26 cellular contexts compared by ENCODE assay signal in genomic region chr22:43370045-43370444, GRCh38. TPM values are rescaled to one million over a fixed set of nuclear protein-coding genes. Genes with fewer than 3 reads are reported as not detected.
DNase-seq lines count a peak whose midpoint lies in the region; ATAC-seq and TF ChIP-seq lines count a peak whose summit lies in the region.
"Had no signal": no experiment of that assay in that cellular context is flagged by ENCODE, and none has a peak within 500 bp of the region (broad histone marks: within the 10 kb centered on the region; RNA-seq: fewer than 3 reads in every experiment).

No MANE protein-coding gene starts in this region.

- CTCF ChIA-PET in activated CD4-positive, alpha-beta T cell treated with anti-CD3 and anti-CD28 coated beads for 36 hours (lab: Charles Lee) = interaction anchor here (0.8 kb wide), 1 partner anchor 24 kb away, joined by 4 read pairs; no protein-coding TSS in a partner anchor

- no peak overlapping the region for H2BK15ac ChIP-seq in H9 (ENCODE audit: low read depth, low read length)

- no peaks in the 10 kb centered on the region for H4K20me1 ChIP-seq in H9 (ENCODE audit: control insufficient read depth, insufficient read depth, insufficient read length)
- H4K20me1 ChIP-seq: BLaER1 treated with 17β-estradiol and CSF1 and Interleukin-3, amounts not matched to agents 10 nM and 100 nM had no signal

- H3K4ac ChIP-seq in H9 (ENCODE audit: low read depth, low read length) = no peak overlapping the region

- H2AK5ac ChIP-seq in H9 (ENCODE audit: insufficient read length, low read length) = no peak overlapping the region

- H3K14ac ChIP-seq in H9 (ENCODE audit: insufficient read depth, low read length) = no peak overlapping the region

- peak; percentile 87 for DNase-seq in H9
- DNase-seq in endodermal cell = peak; percentile 83
- peak; percentile 54 for DNase-seq in iPS-NIHi7 (ENCODE audit: extremely low spot score)
- DNase-seq in ovary = peak in 3 of 5 donors; percentile 28 to 65 (median 53)
- DNase-seq in activated CD4-positive, alpha-beta T cell treated with anti-CD3 and anti-CD28 coated beads for 36 hours = no peak
- no peak for DNase-seq in T-helper 2 cell treated with Interferon-gamma antibody and Interleukin-4, amounts not matched to agents 5 μg/mL and 100 μg/mL, for 36 hours (ENCODE audit: low spot score)
- no peak for DNase-seq in WERI-Rb-1
- DNase-seq: AML-193; CD4-positive, alpha-beta T cell; DMS79; EL; GDM1; HFFc6; IMR-90; KG1; MM.1S; NCI-H2029; NCI-H526 treated with DMSO at 0.1 percent for 48 hours; Right ventricle myocardium superior; RPMI8226 had no signal

- TF ChIP-seq POLR2A in ovary (IDR thresholded peaks at IDR 0.05) = no peak

- no peak overlapping the region for H2BK120ac ChIP-seq in H9 (ENCODE audit: low read depth, low read length, poor library complexity, severe bottlenecking)

- TF ChIP-seq CTCF in H9 (conservative IDR thresholded peaks at IDR 0.05) (no peak), endodermal cell (conservative IDR thresholded peaks at IDR 0.05) (no peak), ovary (IDR thresholded peaks at IDR 0.05) (no peak), WERI-Rb-1 (IDR thresholded peaks at IDR 0.05; ENCODE audit: low read depth, low read length) (no peak)

- no peaks in the 10 kb centered on the region for H3K36me3 Mint-ChIP-seq in H9 (ENCODE audit: insufficient read depth in 1 of 3, low read depth in 3 of 3)
- H3K36me3 Mint-ChIP-seq in endodermal cell (ENCODE audit: low read depth) = no peaks in the 10 kb centered on the region
- no peaks in the 10 kb centered on the region for H3K36me3 Mint-ChIP-seq in activated CD4-positive, alpha-beta T cell treated with anti-CD3 and anti-CD28 coated beads for 36 hours (ENCODE audit: low read depth)
- no peaks in the 10 kb centered on the region for H3K36me3 Mint-ChIP-seq in T-helper 2 cell treated with Interferon-gamma antibody and Interleukin-4, amounts not matched to agents 5 μg/mL and 100 μg/mL, for 36 hours (ENCODE audit: low read depth)

- no peaks in the 10 kb centered on the region; the same call in 1 of the 2 replicates for H3K4me1 ChIP-seq in H9 (ENCODE audit: insufficient read depth, low read length)
- no peaks in the 10 kb centered on the region for H3K4me1 ChIP-seq in endodermal cell (ENCODE audit: control insufficient read depth, insufficient read depth, low read length)
- H3K4me1 ChIP-seq in ovary (ENCODE audit: insufficient read depth) = peaks cover 23% of the 10 kb centered on the region
- H3K4me1 ChIP-seq: A549, HAP-1, SJSA1 had no signal

- H3K4me3 ChIP-seq in endodermal cell (ENCODE audit: low read length) = no peak overlapping the region
- H3K4me3 ChIP-seq in ovary = no peak overlapping the region
- no peak overlapping the region for H3K4me3 ChIP-seq in WERI-Rb-1 (ENCODE audit: low read depth, low read length)
- H3K4me3 ChIP-seq: A549; BLaER1 treated with 17β-estradiol and CSF1 and Interleukin-3, amounts not matched to agents 10 nM and 100 nM; HAP-1; SJSA1 had no signal

- peaks cover 5 to 14% of the 10 kb centered on the region in 2 experiments for H3K4me1 Mint-ChIP-seq in H9
- no peaks in the 10 kb centered on the region for H3K4me1 Mint-ChIP-seq in endodermal cell
- no peaks in the 10 kb centered on the region for H3K4me1 Mint-ChIP-seq in activated CD4-positive, alpha-beta T cell treated with anti-CD3 and anti-CD28 coated beads for 36 hours
- no peaks in the 10 kb centered on the region for H3K4me1 Mint-ChIP-seq in T-helper 2 cell treated with Interferon-gamma antibody and Interleukin-4, amounts not matched to agents 5 μg/mL and 100 μg/mL, for 36 hours (ENCODE audit: low read depth)

- POLR2A ChIA-PET in activated CD4-positive, alpha-beta T cell treated with anti-CD3 and anti-CD28 coated beads for 36 hours (lab: Charles Lee) = no interaction called here

- no peak for ATAC-seq in HG02642 (IDR thresholded peaks at IDR 0.05; ENCODE audit: poor library complexity, unreplicated experiment)
- ATAC-seq in activated CD4-positive, alpha-beta T cell treated with anti-CD3 and anti-CD28 coated beads for 36 hours = no peak

- H3K27me3 ChIP-seq in H9 (ENCODE audit: insufficient read depth, low read length) = no peaks in the 10 kb centered on the region
- no peaks in the 10 kb centered on the region for H3K27me3 ChIP-seq in endodermal cell (ENCODE audit: control insufficient read depth, insufficient read depth, low read length, poor library complexity, severe bottlenecking)
- H3K27me3 ChIP-seq in ovary = no peaks in the 10 kb centered on the region
- H3K27me3 ChIP-seq in WERI-Rb-1 (ENCODE audit: insufficient read depth, low read depth, severe bottlenecking) = no peaks in the 10 kb centered on the region
- H3K27me3 ChIP-seq: BLaER1 treated with 17β-estradiol and CSF1 and Interleukin-3, amounts not matched to agents 10 nM and 100 nM had no signal

- H2AFZ ChIP-seq in H9 (ENCODE audit: low read length) = no peak overlapping the region

- H3K79me1 ChIP-seq in H9 (ENCODE audit: insufficient read depth, low read depth, low read length, poor library complexity, severe bottlenecking) = no peaks in the 10 kb centered on the region

- no peak overlapping the region for H4K8ac ChIP-seq in H9 (replicated peaks; ENCODE audit: insufficient read length, low read depth, low read length)

- H3K23ac ChIP-seq in H9 (ENCODE audit: insufficient read length, low read depth, low read length) = no peak overlapping the region

- H3K4me2 ChIP-seq in H9 (ENCODE audit: insufficient read depth, insufficient read length, low read length) = no peak overlapping the region

- no peak overlapping the region for H3K18ac ChIP-seq in H9 (ENCODE audit: insufficient read length, low read depth, low read length)

- intact Hi-C loops in ovary (cut with DNase I) = no loop called here
- intact Hi-C loops in activated CD4-positive, alpha-beta T cell treated with anti-CD3 and anti-CD28 coated beads for 36 hours (cut with DNase I, micrococcal nuclease) = no loop called here

- H3K36me3 ChIP-seq in endodermal cell (ENCODE audit: control insufficient read depth, insufficient read depth, low read length) = no peaks in the 10 kb centered on the region
- no peaks in the 10 kb centered on the region for H3K36me3 ChIP-seq in ovary
- no peaks in the 10 kb centered on the region for H3K36me3 ChIP-seq in WERI-Rb-1
- H3K36me3 ChIP-seq: BLaER1 treated with 17β-estradiol and CSF1 and Interleukin-3, amounts not matched to agents 10 nM and 100 nM; HAP-1; SJSA1 had no signal

- H3K27ac Mint-ChIP-seq in H9 (no peak overlapping the region), endodermal cell (no peak overlapping the region)
- no peak overlapping the region for H3K27ac Mint-ChIP-seq in activated CD4-positive, alpha-beta T cell treated with anti-CD3 and anti-CD28 coated beads for 36 hours
- H3K27ac Mint-ChIP-seq in T-helper 2 cell treated with Interferon-gamma antibody and Interleukin-4, amounts not matched to agents 5 μg/mL and 100 μg/mL, for 36 hours = no peak overlapping the region
- H3K27ac Mint-ChIP-seq: CD4-positive, alpha-beta T cell; HFFc6 had no signal

- H3K56ac ChIP-seq in H9 (ENCODE audit: insufficient read length, low read depth, low read length) = no peak overlapping the region

- H3K27me3 Mint-ChIP-seq in H9 (ENCODE audit: low read depth) (peaks cover 21% of the 10 kb centered on the region), endodermal cell (ENCODE audit: insufficient read depth) (peaks cover 8% of the 10 kb centered on the region)
- H3K27me3 Mint-ChIP-seq in activated CD4-positive, alpha-beta T cell treated with anti-CD3 and anti-CD28 coated beads for 36 hours = peaks cover 24% of the 10 kb centered on the region
- H3K27me3 Mint-ChIP-seq in T-helper 2 cell treated with Interferon-gamma antibody and Interleukin-4, amounts not matched to agents 5 μg/mL and 100 μg/mL, for 36 hours (ENCODE audit: low read depth) = peaks cover 43% of the 10 kb centered on the region

- H2BK20ac ChIP-seq in H9 (ENCODE audit: low read depth, low read length, poor library complexity, severe bottlenecking) = no peak overlapping the region

- no peak overlapping the region for H3K9ac ChIP-seq in H9 (ENCODE audit: extremely low read depth, insufficient read length, low read length)
- H3K9ac ChIP-seq in endodermal cell (ENCODE audit: extremely low read depth, low read length, poor library complexity, severe bottlenecking) = no peak overlapping the region
- H3K9ac ChIP-seq: BLaER1 treated with 17β-estradiol and CSF1 and Interleukin-3, amounts not matched to agents 10 nM and 100 nM had no signal

- no peak overlapping the region for H4K5ac ChIP-seq in H9 (ENCODE audit: insufficient read length, low read depth, low read length)

- no CpG with 5 or more reads among the region's 9 CpGs for WGBS in H9 (ENCODE audit: extremely low coverage, insufficient read length, low lambda C conversion rate)
- WGBS in endodermal cell (ENCODE audit: insufficient coverage in 1 of 2, insufficient read length in 1 of 2), 2 experiments = 70 to 73% methylated on average over 3 to 9 of the region's 9 CpGs
- 30 to 35% (median 31%) methylated on average over 9 of the region's 9 CpGs for WGBS in ovary, 3 donors

- TF ChIP-seq EP300 in ovary (IDR thresholded peaks at IDR 0.05) = no peak

- no peak overlapping the region for H2BK12ac ChIP-seq in H9 (ENCODE audit: insufficient read length, low read depth, low read length)

- H3K9me3 Mint-ChIP-seq in H9 (no peaks in the 10 kb centered on the region), endodermal cell (peaks cover 2% of the 10 kb centered on the region)
- peaks cover 6% of the 10 kb centered on the region for H3K9me3 Mint-ChIP-seq in activated CD4-positive, alpha-beta T cell treated with anti-CD3 and anti-CD28 coated beads for 36 hours (ENCODE audit: low read depth)
- H3K9me3 Mint-ChIP-seq in T-helper 2 cell treated with Interferon-gamma antibody and Interleukin-4, amounts not matched to agents 5 μg/mL and 100 μg/mL, for 36 hours = peaks cover 5% of the 10 kb centered on the region

- no peak overlapping the region for H3K27ac ChIP-seq in H9 (ENCODE audit: insufficient read length, low read depth, low read length)
- no peak overlapping the region for H3K27ac ChIP-seq in endodermal cell (ENCODE audit: low read depth, low read length)
- peak overlapping the region in 1 of 2 donors; percentile 59 for H3K27ac ChIP-seq in ovary
- no peak overlapping the region for H3K27ac ChIP-seq in WERI-Rb-1
- H3K27ac ChIP-seq: A549; BLaER1 treated with 17β-estradiol and CSF1 and Interleukin-3, amounts not matched to agents 10 nM and 100 nM; SJSA1 had no signal

- no peak overlapping the region for H4K91ac ChIP-seq in H9 (ENCODE audit: insufficient read length, low read depth, low read length)

- H3K23me2 ChIP-seq in H9 (ENCODE audit: insufficient read length, low read depth, low read length, poor library complexity, severe bottlenecking) = no peaks in the 10 kb centered on the region

- H3K9me3 ChIP-seq in H9 (ENCODE audit: control insufficient read depth, low read depth, low read length) (no peaks in the 10 kb centered on the region), endodermal cell (ENCODE audit: control insufficient read depth, low read length) (no peaks in the 10 kb centered on the region), ovary (no peaks in the 10 kb centered on the region), WERI-Rb-1 (ENCODE audit: severe bottlenecking) (peaks cover 5% of the 10 kb centered on the region)
- H3K9me3 ChIP-seq: A549, HAP-1, SJSA1 had no signal

- no peaks in the 10 kb centered on the region for H3K79me2 ChIP-seq in H9 (ENCODE audit: insufficient read depth, low read length)

- H3K4me3 Mint-ChIP-seq in H9 (peak overlapping the region in 1 of 2 experiments; percentile 62; a peak in 3 of 5 replicates), endodermal cell (no peak overlapping the region)
- no peak overlapping the region for H3K4me3 Mint-ChIP-seq in activated CD4-positive, alpha-beta T cell treated with anti-CD3 and anti-CD28 coated beads for 36 hours
- H3K4me3 Mint-ChIP-seq in T-helper 2 cell treated with Interferon-gamma antibody and Interleukin-4, amounts not matched to agents 5 μg/mL and 100 μg/mL, for 36 hours = no peak overlapping the region
- H3K4me3 Mint-ChIP-seq: CD4-positive, alpha-beta T cell; HFFc6 had no signal

- no peak overlapping the region for H3T11ph ChIP-seq in H9 (ENCODE audit: low read length)

- no peak overlapping the region for H2BK5ac ChIP-seq in H9 (ENCODE audit: insufficient read length, low read length)

RNA-seq across cellular contexts. Expression of gene SCUBE1, which starts 26.9 kb away (rescaled TPM):
- 1.2 and 1.4 TPM in 2 replicates for total RNA-seq in H9 (2021)
- under 1 TPM; 0.13 to 0.95 TPM for total RNA-seq in endodermal cell
- polyA plus RNA-seq in endodermal cell (2013, experiment 1 of 2) = 32.3 TPM
- polyA plus RNA-seq in endodermal cell (2013, experiment 2 of 2) = 25.2 TPM
- total RNA-seq in ovary = 100 to 1,000 TPM in 4 of 7 donors, 10 to 100 TPM in 1, 1 to 10 TPM in 2; 5.5 to 202 (median 101) TPM
- 10 to 100 TPM; 11.1 to 20.1 TPM for polyA plus RNA-seq in ovary
- not detected for total RNA-seq in activated CD4-positive, alpha-beta T cell treated with anti-CD3 and anti-CD28 coated beads for 36 hours
- total RNA-seq: CD4-positive, alpha-beta T cell; HFFc6; IMR-90; SJSA1 had no signal
- polyA plus RNA-seq: IMR-90 had no signal

RNA-seq across cellular contexts. Expression of gene MPPED1, which starts 41.8 kb away (rescaled TPM):
- total RNA-seq in H9 (2021) (0.18 and 0.28 TPM in 2 replicates), endodermal cell (under 1 TPM; 0.11 to 0.59 TPM), ovary (1 to 10 TPM in 5 of 7 donors, under 1 TPM in 2; 0.46 to 4.1 (median 2.9) TPM)
- 0.75 TPM for polyA plus RNA-seq in endodermal cell (2013, experiment 1 of 2)
- polyA plus RNA-seq in endodermal cell (2013, experiment 2 of 2) = 0.70 TPM
- 1 to 10 TPM in 1 of 2 donors, under 1 TPM in 1; 0.45 to 1.3 TPM for polyA plus RNA-seq in ovary
- total RNA-seq in activated CD4-positive, alpha-beta T cell treated with anti-CD3 and anti-CD28 coated beads for 36 hours = not detected
- total RNA-seq: CD4-positive, alpha-beta T cell; HFFc6; IMR-90; NCI-H460; Right ventricle myocardium superior; SJSA1 had no signal
- polyA plus RNA-seq: A549, IMR-90 had no signal

Comparison
In these comparisons a context has a peak if more than half of its experiments do, and no peak if none do; other contexts are left out.
1. DNase-seq: peak in H9 (single experiment), endodermal cell (single experiment), iPS-NIHi7 (single experiment) and ovary (3 of 5); none in activated CD4-positive, alpha-beta T cell treated with anti-CD3 and anti-CD28 coated beads for 36 hours (single experiment), T-helper 2 cell treated with Interferon-gamma antibody and Interleukin-4, amounts not matched to agents 5 μg/mL and 100 μg/mL, for 36 hours (single experiment) and WERI-Rb-1 (single experiment).